8 cellular contexts compared by ENCODE assay signal in genomic region chr3:71102111-71103039, GRCh38.
DNase-seq lines count a peak whose midpoint lies in the region; ATAC-seq and FAIRE-seq lines count a peak whose summit lies in the region.

No MANE protein-coding gene starts in this region.

- peak overlapping the region; percentile 52 for H3K4me3 Mint-ChIP-seq in activated T-cell treated with anti-CD3 and anti-CD28 coated beads, Interleukin-2, amount 50 U/mL, for 4 hours

- peaks cover 47% of the 10 kb centered on the region for H3K36me3 Mint-ChIP-seq in activated T-cell treated with anti-CD3 and anti-CD28 coated beads, Interleukin-2, amount 50 U/mL, for 4 hours (ENCODE audit: insufficient read depth)

- no peak for DNase-seq in activated T-cell treated with anti-CD3 and anti-CD28 coated beads, Interleukin-2, amount 50 U/mL, for 4 hours
- no peak for DNase-seq in activated T-cell treated with anti-CD3 and anti-CD28 coated beads, Interleukin-2, amount 50 U/mL, for 1 hour
- DNase-seq in amniotic stem cell (lab: John Stamatoyannopoulos, UW) (peak; percentile 84), kidney glomerular epithelial cell (lab: John Stamatoyannopoulos, UW) (peak; percentile 54), urothelium cell line (ENCODE audit: low spot score) (peak; percentile 22), GM19239 (ENCODE audit: insufficient read length, low spot score) (no peak), NCI-H187 (lab: John Stamatoyannopoulos, UW) (no peak)

- ATAC-seq in activated T-cell treated with anti-CD3 and anti-CD28 coated beads, Interleukin-2, amount 50 U/mL, for 4 hours = no peak
- ATAC-seq in GM18870 (IDR thresholded peaks at IDR 0.05; ENCODE audit: unreplicated experiment) = no peak

- no peaks in the 10 kb centered on the region for H3K27me3 Mint-ChIP-seq in activated T-cell treated with anti-CD3 and anti-CD28 coated beads, Interleukin-2, amount 50 U/mL, for 4 hours (ENCODE audit: low read depth)

- no peaks in the 10 kb centered on the region for H3K9me3 Mint-ChIP-seq in activated T-cell treated with anti-CD3 and anti-CD28 coated beads, Interleukin-2, amount 50 U/mL, for 4 hours

- H3K4me1 Mint-ChIP-seq in activated T-cell treated with anti-CD3 and anti-CD28 coated beads, Interleukin-2, amount 50 U/mL, for 4 hours (ENCODE audit: low read depth) = peaks cover 86% of the 10 kb centered on the region

- FAIRE-seq in urothelium cell line (lab: Jason Lieb, UNC) (no peak), GM19239 (lab: Jason Lieb, UNC) (no peak)

Comparison
In these comparisons a context has a peak if more than half of its experiments do, and no peak if none do; other contexts are left out.
1. DNase-seq: peak in amniotic stem cell (single experiment), kidney glomerular epithelial cell (single experiment) and urothelium cell line (single experiment); none in activated T-cell treated with anti-CD3 and anti-CD28 coated beads, Interleukin-2, amount 50 U/mL, for 4 hours (single experiment), activated T-cell treated with anti-CD3 and anti-CD28 coated beads, Interleukin-2, amount 50 U/mL, for 1 hour (single experiment), GM19239 (single experiment) and NCI-H187 (0 of 2).